In genomic region chr3:195410546-195410945, GRCh38 we compare ENCODE assay signal across 15 cellular contexts. TPM values are rescaled to one million over a fixed set of nuclear protein-coding genes. Genes with fewer than 3 reads are reported as not detected.
A peak's percentile ranks its signal among the peaks of the same experiment; 100 is the strongest.
DNase-seq lines count a peak whose midpoint lies in the region; ATAC-seq, FAIRE-seq and TF ChIP-seq lines count a peak whose summit lies in the region.
"Had no signal": no experiment of that assay in that cellular context is flagged by ENCODE, and none has a peak within 500 bp of the region (broad histone marks: within the 10 kb centered on the region; RNA-seq: fewer than 3 reads in every experiment).

No MANE protein-coding gene starts in this region.

- H3K27me3 Mint-ChIP-seq in GM23338 (ENCODE audit: insufficient read depth, low read depth, poor library complexity) = peaks cover 5% of the 10 kb centered on the region

- H3K4me1 ChIP-seq in GM23338 (ENCODE audit: insufficient read depth) (0 out of 2 replicates have a peak, but pooled peaks cover 4% of the 10 kb centered on the region), neutrophil (ENCODE audit: control insufficient read depth in 1 of 2, insufficient read depth in 1 of 2, low read depth in 1 of 2, low read length in 1 of 2) (peaks cover 14 to 40% of the 10 kb centered on the region in 2 experiments)
- H3K4me1 ChIP-seq: Peyer's patch had no signal

- no peak overlapping the region for H3K4me2 ChIP-seq in GM23338

- no peaks in the 10 kb centered on the region for H3K9me3 ChIP-seq in neutrophil
- H3K9me3 ChIP-seq: Peyer's patch had no signal

- no peak for ATAC-seq in GM23338

- no peaks in the 10 kb centered on the region for H3K9me3 Mint-ChIP-seq in GM23338

- TF ChIP-seq CTCF in GM23338 (conservative IDR thresholded peaks at IDR 0.05; ENCODE audit: low read depth in 2 of 2) (no peak), bronchial epithelial cell (IDR thresholded peaks at IDR 0.05; ENCODE audit: insufficient read depth, low read length, severe bottlenecking) (no peak), neutrophil (IDR thresholded peaks at IDR 0.05) (no peak)

- H3K9me2 ChIP-seq in GM23338 (ENCODE audit: insufficient read depth) = no peaks in the 10 kb centered on the region

- H2AFZ ChIP-seq in GM23338 = no peak overlapping the region

- H3K27me3 ChIP-seq in GM23338 (ENCODE audit: insufficient read depth) (no peaks in the 10 kb centered on the region), bronchial epithelial cell (ENCODE audit: control insufficient read depth, insufficient read depth, low read length) (no peaks in the 10 kb centered on the region), neutrophil (no peaks in the 10 kb centered on the region)
- H3K27me3 ChIP-seq: Peyer's patch had no signal

- peaks cover 13% of the 10 kb centered on the region; the same call in 2 of the 3 replicates for H3K4me1 Mint-ChIP-seq in GM23338

- H3K36me3 Mint-ChIP-seq in GM23338 (ENCODE audit: low read depth) = peaks cover 4% of the 10 kb centered on the region; the same call in 1 of the 3 replicates

- no peak overlapping the region for H3K27ac Mint-ChIP-seq in GM23338

- DNase-seq in GM23338 (ENCODE audit: low spot score) (peak; percentile 24), MV-4-11 (lab: John Stamatoyannopoulos, UW) (peak; percentile 6), bronchial epithelial cell (ENCODE audit: low read depth) (peak; percentile 55), HTR-8/SVneo (ENCODE audit: insufficient read length, low spot score) (no peak), activated gamma-delta T cell treated with Interleukin-2 at 50 U/mL for 16 hours (no peak), NCI-H345 (lab: John Stamatoyannopoulos, UW) (no peak)
- DNase-seq: DMS79 treated with DMSO at 0.1 percent for 48 hours; NCI-H1105 treated with DMSO at 0.1 percent for 48 hours; NCI-H1694 treated with DMSO at 0.1 percent for 48 hours; NCI-H526; NK-92 treated with Interleukin-12 subunit alpha and Interleukin-12 subunit beta, amount 100 ng/mL, for 24 hours; Peyer's patch had no signal

- H3K36me3 ChIP-seq in GM23338 (ENCODE audit: insufficient read depth) (no peaks in the 10 kb centered on the region), bronchial epithelial cell (ENCODE audit: control insufficient read depth, insufficient read depth, low read length) (no peaks in the 10 kb centered on the region), neutrophil (no peaks in the 10 kb centered on the region)
- H3K36me3 ChIP-seq: Peyer's patch had no signal

- no peaks in the 10 kb centered on the region for H3F3A ChIP-seq in GM23338 (replicated peaks; ENCODE audit: low read depth)

- FAIRE-seq in bronchial epithelial cell (lab: Jason Lieb, UNC) (no peak), HTR-8/SVneo (lab: Jason Lieb, UNC) (no peak)
- FAIRE-seq: H1 had no signal

- peaks cover 85% of the 10 kb centered on the region for H3K79me2 ChIP-seq in GM23338 (replicated peaks; ENCODE audit: insufficient read depth)

- H3K4me3 ChIP-seq in GM23338 = no peak overlapping the region
- H3K4me3 ChIP-seq in bronchial epithelial cell (ENCODE audit: low read depth, low read length) = no peak overlapping the region
- no peak overlapping the region for H3K4me3 ChIP-seq in neutrophil (ENCODE audit: low read depth in 1 of 2, low read length in 1 of 2)
- H3K4me3 ChIP-seq: Peyer's patch had no signal

- H3K4me3 Mint-ChIP-seq in GM23338 = no peak overlapping the region

- H3K27ac ChIP-seq in GM23338 (ENCODE audit: low read depth) (peak overlapping the region; percentile 28; the same call in 1 of the 2 replicates), neutrophil (peak overlapping the region; percentile 44)
- H3K27ac ChIP-seq: C4-2B, Peyer's patch had no signal

- H4K20me1 ChIP-seq in GM23338 (replicated peaks; ENCODE audit: insufficient read depth) = no peaks in the 10 kb centered on the region; the same call in 1 of the 2 replicates

TF ChIP-seq in GM23338, 12 proteins besides CTCF, POLR2A, EP300 and RAD21:
- TF ChIP-seq ZNF462 (CRISPR knock-in tag; IDR thresholded peaks at IDR 0.05) (no peak), ZNF114 (CRISPR knock-in tag; IDR thresholded peaks at IDR 0.05) (no peak)
TF ChIP-seq in GM23338: peak in this region for 0.

RNA-seq across cellular contexts. Expression of gene ACAP2, which starts 32.3 kb away (rescaled TPM):
- 45.6 and 74.6 TPM in 2 replicates for total RNA-seq in GM23338 (2014; rRNA removed; shearing (Covaris generic))
- polyA plus RNA-seq in GM23338 (2016; fragmentation: Nextera tagmentation; extraction: Ambion mirVana) = 102 and 104 TPM in 2 replicates
- total RNA-seq in bronchial epithelial cell = 51.9 and 98.7 TPM in 2 replicates

Comparison
In these comparisons a context has a peak if more than half of its experiments do, and no peak if none do; other contexts are left out.
1. DNase-seq: peak in GM23338 (single experiment), MV-4-11 (single experiment) and bronchial epithelial cell (single experiment); none in HTR-8/SVneo (single experiment), activated gamma-delta T cell treated with Interleukin-2 at 50 U/mL for 16 hours (single experiment) and NCI-H345 (single experiment).